31 cellular contexts compared by ENCODE assay signal in genomic region chr18:36330435-36331049, GRCh38. TPM values are rescaled to one million over a fixed set of nuclear protein-coding genes. Genes with fewer than 3 reads are reported as not detected.
DNase-seq lines count a peak whose midpoint lies in the region; TF ChIP-seq lines count a peak whose summit lies in the region.
"Had no signal": no experiment of that assay in that cellular context is flagged by ENCODE, and none has a peak within 500 bp of the region (broad histone marks: within the 10 kb centered on the region; RNA-seq: fewer than 3 reads in every experiment).

No MANE protein-coding gene starts in this region.

- H3K9me3 ChIP-seq in cardiac muscle cell (ENCODE audit: low read depth), result no peaks in the 10 kb centered on the region
- H3K9me3 ChIP-seq: lower lobe of right lung, stomach, tibial artery had no signal

- DNase-seq in cardiac muscle cell (ENCODE audit: low read depth in 1 of 2, low spot score in 1 of 2), result peak in 1 of 2 donors; percentile 48
- DNase-seq in cardiac septum (ENCODE audit: low spot score), result no peak
- peak; percentile 33 for DNase-seq in RKO (ENCODE audit: low spot score)
- peak; percentile 52 for DNase-seq in fibroblast of mammary gland (ENCODE audit: low read depth)
- peak; percentile 49 for DNase-seq in type B pancreatic cell (ENCODE audit: extremely low spot score, unreplicated experiment)
- DNase-seq in dorsolateral prefrontal cortex, result no peak
- no peak for DNase-seq in KBM-7
- DNase-seq in DMS53 treated with DMSO at 0.1 percent for 48 hours (lab: John Stamatoyannopoulos, UW; ENCODE audit: unreplicated experiment), result no peak
- DNase-seq: activated CD4-positive, alpha-beta memory T cell treated with anti-CD3 and anti-CD28 coated beads for 36 hours; activated CD8-positive, alpha-beta memory T cell treated with anti-CD3 and anti-CD28 coated beads, Interleukin-2, amount 50 U/mL, for 48 hours; aorta; CD8-positive, alpha-beta memory T cell; DMS153; foreskin melanocyte; GDM1; hippocampal formation; lower lobe of right lung; NCI-H1048; NCI-H187 treated with DMSO at 0.1 percent for 48 hours; NCI-H526 treated with DMSO at 0.1 percent for 48 hours; posterior cingulate gyrus; stomach; T1000; tibial artery had no signal

- peaks cover 81% of the 10 kb centered on the region for H3K4me1 ChIP-seq in cardiac muscle cell (ENCODE audit: low read depth)
- H3K4me1 ChIP-seq: lower lobe of right lung had no signal

- peaks cover 8% of the 10 kb centered on the region for H3K4me1 Mint-ChIP-seq in type B pancreatic cell (ENCODE audit: unreplicated experiment)
- H3K4me1 Mint-ChIP-seq: activated T-helper 17 cell treated with anti-CD3 and anti-CD28 coated beads, Interleukin-2, amount 50 U/mL, for 72 hours; CD8-positive, alpha-beta memory T cell; central memory CD8-positive, alpha-beta T cell had no signal

- TF ChIP-seq CTCF in cardiac muscle cell (IDR thresholded peaks at IDR 0.05; ENCODE audit: low read depth, low read length) (no peak), fibroblast of mammary gland (conservative IDR thresholded peaks at IDR 0.05; ENCODE audit: control insufficient read depth, insufficient read depth, low read depth, low read length) (no peak), type B pancreatic cell (conservative IDR thresholded peaks at IDR 0.05) (no peak), dorsolateral prefrontal cortex (IDR thresholded peaks at IDR 0.05 in 54 of 56, conservative IDR thresholded peaks at IDR 0.05 in 2 of 56; ENCODE audit: low read depth in 1 of 56, partially characterized antibody in 56 of 56) (no peak)

- no peaks in the 10 kb centered on the region for H3K9me3 Mint-ChIP-seq in type B pancreatic cell
- H3K9me3 Mint-ChIP-seq: activated CD4-positive, alpha-beta memory T cell treated with anti-CD3 and anti-CD28 coated beads for 36 hours; activated T-helper 17 cell treated with anti-CD3 and anti-CD28 coated beads, Interleukin-2, amount 50 U/mL, for 72 hours; CD8-positive, alpha-beta memory T cell; central memory CD8-positive, alpha-beta T cell; neural crest cell had no signal

- H3K4me3 ChIP-seq in cardiac muscle cell, result no peak overlapping the region
- H3K4me3 ChIP-seq in fibroblast of mammary gland (ENCODE audit: control insufficient read depth, low read depth, low read length), result no peak overlapping the region
- no peak overlapping the region for H3K4me3 ChIP-seq in dorsolateral prefrontal cortex
- H3K4me3 ChIP-seq: lower lobe of right lung, stomach, tibial artery had no signal

- in situ Hi-C loops in KBM-7 (cut with MboI; ENCODE audit: low pct_unique_long_range_greater_than_20kb, low sequenced_read_pairs), result no loop called here

- H3K27me3 Mint-ChIP-seq in type B pancreatic cell, result no peaks in the 10 kb centered on the region

- intact Hi-C loops in cardiac septum (cut with DNase I) (no loop called here), dorsolateral prefrontal cortex (cut with DNase I) (no loop called here)

- H3K4me3 Mint-ChIP-seq in type B pancreatic cell, result no peak overlapping the region
- H3K4me3 Mint-ChIP-seq: activated CD4-positive, alpha-beta memory T cell treated with anti-CD3 and anti-CD28 coated beads for 36 hours; activated naive CD8-positive, alpha-beta T cell; activated T-helper 17 cell treated with anti-CD3 and anti-CD28 coated beads, Interleukin-2, amount 50 U/mL, for 72 hours; CD8-positive, alpha-beta memory T cell; central memory CD8-positive, alpha-beta T cell; neural crest cell had no signal

- H3K36me3 ChIP-seq in cardiac muscle cell, result no peaks in the 10 kb centered on the region
- H3K36me3 ChIP-seq: lower lobe of right lung, stomach, tibial artery had no signal

- H3K27ac ChIP-seq in cardiac muscle cell, result peak overlapping the region; percentile 80
- no peak overlapping the region for H3K27ac ChIP-seq in dorsolateral prefrontal cortex
- H3K27ac ChIP-seq: epithelial cell of prostate, lower lobe of right lung, RWPE1, stomach, tibial artery had no signal

- H3K36me3 Mint-ChIP-seq in type B pancreatic cell, result no peaks in the 10 kb centered on the region
- H3K36me3 Mint-ChIP-seq: activated CD4-positive, alpha-beta memory T cell treated with anti-CD3 and anti-CD28 coated beads for 36 hours; activated naive CD8-positive, alpha-beta T cell had no signal

- H3K27me3 ChIP-seq in cardiac muscle cell (no peaks in the 10 kb centered on the region), dorsolateral prefrontal cortex (no peaks in the 10 kb centered on the region)
- H3K27me3 ChIP-seq: stomach, tibial artery had no signal

- H3K27ac Mint-ChIP-seq in type B pancreatic cell, result no peak overlapping the region
- H3K27ac Mint-ChIP-seq: activated CD4-positive, alpha-beta memory T cell treated with anti-CD3 and anti-CD28 coated beads for 36 hours; activated naive CD8-positive, alpha-beta T cell; activated T-helper 17 cell treated with anti-CD3 and anti-CD28 coated beads, Interleukin-2, amount 50 U/mL, for 72 hours; CD8-positive, alpha-beta memory T cell had no signal

RNA-seq across cellular contexts. Expression of gene FHOD3, which starts 33.0 kb away (rescaled TPM):
- total RNA-seq in cardiac muscle cell (262 and 347 TPM in 2 replicates), cardiac septum (311 TPM), type B pancreatic cell (ENCODE audit: low replicate concordance) (3.8 and 5.3 TPM in 2 replicates), dorsolateral prefrontal cortex (10 to 100 TPM; 17.3 to 55.7 (median 36.2) TPM)
- polyA plus RNA-seq in cardiac muscle cell, result 127 and 129 TPM in 2 replicates
- total RNA-seq: activated CD4-positive, alpha-beta memory T cell treated with anti-CD3 and anti-CD28 coated beads for 36 hours; activated T-helper 17 cell treated with anti-CD3 and anti-CD28 coated beads, Interleukin-2, amount 50 U/mL, for 72 hours; CD8-positive, alpha-beta memory T cell had no signal
- polyA plus RNA-seq: CD8-positive, alpha-beta memory T cell; HepG2 had no signal

Comparison
In these comparisons a context has a peak if more than half of its experiments do, and no peak if none do; other contexts are left out.
1. DNase-seq: peak in RKO (single experiment), fibroblast of mammary gland (single experiment) and type B pancreatic cell (single experiment); none in cardiac septum (single experiment), dorsolateral prefrontal cortex (0 of 10), KBM-7 (single experiment) and DMS53 treated with DMSO at 0.1 percent for 48 hours (single experiment).